In genomic region chr12:22396253-22396652, GRCh38 we compare ENCODE assay signal across 15 cellular contexts.
A peak's percentile ranks its signal among the peaks of the same experiment; 100 is the strongest.
DNase-seq lines count a peak whose midpoint lies in the region; ATAC-seq and TF ChIP-seq lines count a peak whose summit lies in the region.
"Had no signal": no experiment of that assay in that cellular context is flagged by ENCODE, and none has a peak within 500 bp of the region (broad histone marks: within the 10 kb centered on the region; RNA-seq: fewer than 3 reads in every experiment).

No MANE protein-coding gene starts in this region.

- no peak for TF ChIP-seq CTCF in GM13976 (IDR thresholded peaks at IDR 0.05; ENCODE audit: borderline replicate concordance, control extremely low read depth, extremely low read depth, insufficient read depth, missing control alignments)
- no peak for TF ChIP-seq CTCF in coronary artery (IDR thresholded peaks at IDR 0.05)

- no peak overlapping the region for H3K4me3 ChIP-seq in coronary artery
- H3K4me3 ChIP-seq: BLaER1 had no signal

- H3K27ac ChIP-seq in coronary artery: no peak overlapping the region
- no peak overlapping the region for H3K27ac ChIP-seq in caudate nucleus (ENCODE audit: low read depth, low read length)
- H3K27ac ChIP-seq: BLaER1, brain microvascular endothelial cell had no signal

- in situ Hi-C loops in GM13976 (cut with MboI; ENCODE audit: low sequenced_read_pairs, unreplicated experiment): no loop called here

- ATAC-seq in activated naive CD4-positive, alpha-beta T cell treated with anti-CD3 and anti-CD28 coated beads, Interleukin-2, amount 50 U/mL, for 72 hours: peak; percentile 70 to 72
- ATAC-seq: right cardiac atrium, SK-N-SH treated with all-trans-retinoic acid at 6 μM for 48 hours had no signal

- peak overlapping the region; percentile 83 to 88 for H3K27ac Mint-ChIP-seq in activated naive CD4-positive, alpha-beta T cell treated with anti-CD3 and anti-CD28 coated beads, Interleukin-2, amount 50 U/mL, for 72 hours
- H3K27ac Mint-ChIP-seq: nephron had no signal

- DNase-seq in AML-193 (lab: John Stamatoyannopoulos, UW) (peak; percentile 35 to 48), GM13976 (ENCODE audit: low spot score) (peak; percentile 34), T follicular helper cell (ENCODE audit: low read depth) (peak; percentile 39), NCI-H1436 treated with DMSO at 0.1 percent for 48 hours (lab: John Stamatoyannopoulos, UW) (no peak), DMS53 (lab: John Stamatoyannopoulos, UW) (no peak), coronary artery (ENCODE audit: low spot score) (no peak), caudate nucleus (lab: John Stamatoyannopoulos, UW) (no peak)
- no peak for DNase-seq in activated naive CD4-positive, alpha-beta T cell treated with anti-CD3 and anti-CD28 coated beads, Interleukin-2, amount 50 U/mL, for 72 hours (ENCODE audit: low spot score in 2 of 2)
- DNase-seq: brain microvascular endothelial cell, Kasumi-1, NCI-H2107, right cardiac atrium had no signal

- H3K36me3 Mint-ChIP-seq in activated naive CD4-positive, alpha-beta T cell treated with anti-CD3 and anti-CD28 coated beads, Interleukin-2, amount 50 U/mL, for 72 hours: peaks cover 0 to 12% of the 10 kb centered on the region in 2 donors

- H3K9me3 Mint-ChIP-seq in activated naive CD4-positive, alpha-beta T cell treated with anti-CD3 and anti-CD28 coated beads, Interleukin-2, amount 50 U/mL, for 72 hours: peaks cover 6 to 7% of the 10 kb centered on the region in 2 donors

Comparison
In these comparisons a context has a peak if more than half of its experiments do, and no peak if none do; other contexts are left out.
1. DNase-seq: peak in AML-193 (2 of 2), GM13976 (single experiment) and T follicular helper cell (single experiment); none in activated naive CD4-positive, alpha-beta T cell treated with anti-CD3 and anti-CD28 coated beads, Interleukin-2, amount 50 U/mL, for 72 hours (0 of 2), NCI-H1436 treated with DMSO at 0.1 percent for 48 hours (single experiment), DMS53 (single experiment), coronary artery (single experiment) and caudate nucleus (0 of 61).